8 cellular contexts compared by ENCODE assay signal in the genomic region with DNA sequence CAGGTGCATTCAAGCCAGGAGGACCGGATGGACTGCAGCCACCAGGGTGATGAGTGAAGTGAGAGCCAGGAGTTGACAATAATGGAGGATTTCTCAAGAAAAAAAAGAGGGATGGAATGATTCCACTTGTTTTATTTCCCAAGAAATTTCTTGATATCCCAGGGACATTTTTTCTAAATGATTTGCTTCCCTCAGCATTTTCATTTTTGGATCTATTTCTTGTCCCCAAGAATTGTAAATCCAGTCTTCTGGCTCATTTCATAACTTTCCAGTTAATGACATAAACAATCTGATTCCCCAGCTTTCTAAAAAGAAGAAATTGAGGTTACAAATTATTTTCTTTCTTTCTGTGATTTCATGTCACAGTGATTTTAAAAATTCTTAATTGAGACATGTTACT.
"Had no signal": no experiment of that assay in that cellular context is flagged by ENCODE, and none has a peak within 500 bp of the region (broad histone marks: within the 10 kb centered on the region; RNA-seq: fewer than 3 reads in every experiment).

No MANE protein-coding gene starts in this region.

- H3K4me3 ChIP-seq: HAP-1, K562 had no signal

- H3K27ac Mint-ChIP-seq: HFFc6 had no signal

- H3K4me3 Mint-ChIP-seq: HFFc6 had no signal

- H3K9me3 Mint-ChIP-seq: HFFc6 had no signal

- DNase-seq: GOT3, H7, HFFc6, KG1 had no signal

- H3K9me3 ChIP-seq: HAP-1 had no signal

- H3K36me3 ChIP-seq: HAP-1 had no signal

- ATAC-seq: HCT116, K562 had no signal

- FAIRE-seq: HTR-8/SVneo, K562 had no signal
